In the genomic region with DNA sequence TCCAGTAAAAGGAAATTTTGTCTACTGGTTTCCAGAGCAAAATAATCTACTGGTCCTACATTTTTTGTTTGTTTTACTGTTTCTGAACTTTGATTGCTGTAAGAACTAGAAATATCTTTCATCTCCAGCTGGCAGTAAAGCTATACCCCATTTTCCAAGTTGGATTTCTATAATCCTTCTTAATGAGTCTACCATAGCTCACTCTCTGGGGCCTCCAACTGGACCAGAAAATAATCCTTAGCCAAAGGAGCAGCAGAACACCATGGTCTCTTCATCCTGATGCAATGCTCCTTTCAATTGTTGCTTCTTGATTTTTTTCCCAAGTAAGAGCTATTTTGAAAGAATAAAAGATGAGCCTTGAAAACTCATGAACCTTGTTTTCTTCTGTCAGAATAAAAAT, we compare ENCODE assay signal across 21 cellular contexts.
"Had no signal": no experiment of that assay in that cellular context is flagged by ENCODE, and none has a peak within 500 bp of the region (broad histone marks: within the 10 kb centered on the region; RNA-seq: fewer than 3 reads in every experiment).

No MANE protein-coding gene starts in this region.

- DNase-seq: cortex of kidney; left ventricle myocardium superior; lower lobe of right lung; naive B cell; pancreas; retina; right lobe of liver; small intestine; stimulated activated CD4-positive, alpha-beta T cell treated with anti-CD3 and anti-CD28 coated beads, Interleukin-12 subunit alpha, Interleukin-12 subunit beta, amount 100 ng/mL, for 4 hours; stimulated activated CD4-positive, alpha-beta T cell treated with anti-CD3 and anti-CD28 coated beads, Interleukin-1b, Interleukin-23, amount 100 ng/mL, for 48 hours; stimulated activated CD4-positive, alpha-beta T cell treated with anti-CD3 and anti-CD28 coated beads, Interleukin-4, amount 100 ng/mL, for 1 hour; stimulated activated CD8-positive, alpha-beta memory T cell treated with anti-CD3 and anti-CD28 coated beads, Interleukin-4, amount 100 ng/mL, for 48 hours; stimulated activated naive CD4-positive, alpha-beta T cell; stimulated activated naive CD8-positive, alpha-beta T cell treated with anti-CD3 and anti-CD28 coated beads, Interleukin-15, amount 100 ng/mL, for 72 hours; transverse colon; upper lobe of right lung; uterus had no signal

- H3K4me3 Mint-ChIP-seq: naive B cell; natural killer cell treated with Interleukin-12 subunit alpha and Interleukin-12 subunit beta and Interleukin-15 and Interleukin-18, amount 100 ng/mL, for 72 hours; neural crest cell; stimulated activated naive CD8-positive, alpha-beta T cell treated with anti-CD3 and anti-CD28 coated beads, Interleukin-15, amount 100 ng/mL, for 72 hours had no signal

- ATAC-seq: left ventricle myocardium superior; lower lobe of right lung; natural killer cell treated with Interleukin-12 subunit alpha and Interleukin-12 subunit beta and Interleukin-15 and Interleukin-18, amount 100 ng/mL, for 72 hours; pancreas; right lobe of liver; stimulated activated naive CD8-positive, alpha-beta T cell treated with anti-CD3 and anti-CD28 coated beads, Interleukin-15, amount 100 ng/mL, for 72 hours; upper lobe of right lung had no signal

- H3K9me3 ChIP-seq: lower lobe of right lung, neutrophil, pancreas, right lobe of liver, suprapubic skin, transverse colon, upper lobe of right lung, uterus had no signal

- H3K4me1 Mint-ChIP-seq: naive B cell; neural crest cell; stimulated activated naive CD8-positive, alpha-beta T cell treated with anti-CD3 and anti-CD28 coated beads, Interleukin-15, amount 100 ng/mL, for 72 hours had no signal

- H3K36me3 ChIP-seq: lower lobe of right lung, neutrophil, pancreas, right lobe of liver, suprapubic skin, transverse colon, upper lobe of right lung, uterus had no signal

- H3K9me3 Mint-ChIP-seq: neural crest cell; stimulated activated naive CD8-positive, alpha-beta T cell treated with anti-CD3 and anti-CD28 coated beads, Interleukin-15, amount 100 ng/mL, for 72 hours had no signal

- H3K27me3 ChIP-seq: neutrophil, pancreas, right lobe of liver, suprapubic skin, transverse colon, upper lobe of right lung, uterus had no signal

- H3K27ac Mint-ChIP-seq: naive B cell; natural killer cell treated with Interleukin-12 subunit alpha and Interleukin-12 subunit beta and Interleukin-15 and Interleukin-18, amount 100 ng/mL, for 72 hours; stimulated activated naive CD8-positive, alpha-beta T cell treated with anti-CD3 and anti-CD28 coated beads, Interleukin-15, amount 100 ng/mL, for 72 hours had no signal

- H3K4me1 ChIP-seq: lower lobe of right lung, pancreas, right lobe of liver, suprapubic skin, transverse colon, upper lobe of right lung, uterus had no signal

- H3K4me3 ChIP-seq: lower lobe of right lung, pancreas, right lobe of liver, suprapubic skin, transverse colon, upper lobe of right lung, uterus had no signal

- H3K27ac ChIP-seq: lower lobe of right lung, neutrophil, pancreas, right lobe of liver, suprapubic skin, transverse colon, upper lobe of right lung, uterus had no signal

- H3K36me3 Mint-ChIP-seq: naive B cell; natural killer cell treated with Interleukin-12 subunit alpha and Interleukin-12 subunit beta and Interleukin-15 and Interleukin-18, amount 100 ng/mL, for 72 hours had no signal

- H3K27me3 Mint-ChIP-seq: naive B cell; natural killer cell treated with Interleukin-12 subunit alpha and Interleukin-12 subunit beta and Interleukin-15 and Interleukin-18, amount 100 ng/mL, for 72 hours; stimulated activated naive CD8-positive, alpha-beta T cell treated with anti-CD3 and anti-CD28 coated beads, Interleukin-15, amount 100 ng/mL, for 72 hours had no signal
